ENCODE assay signal across 1 cellular context in the genomic region with DNA sequence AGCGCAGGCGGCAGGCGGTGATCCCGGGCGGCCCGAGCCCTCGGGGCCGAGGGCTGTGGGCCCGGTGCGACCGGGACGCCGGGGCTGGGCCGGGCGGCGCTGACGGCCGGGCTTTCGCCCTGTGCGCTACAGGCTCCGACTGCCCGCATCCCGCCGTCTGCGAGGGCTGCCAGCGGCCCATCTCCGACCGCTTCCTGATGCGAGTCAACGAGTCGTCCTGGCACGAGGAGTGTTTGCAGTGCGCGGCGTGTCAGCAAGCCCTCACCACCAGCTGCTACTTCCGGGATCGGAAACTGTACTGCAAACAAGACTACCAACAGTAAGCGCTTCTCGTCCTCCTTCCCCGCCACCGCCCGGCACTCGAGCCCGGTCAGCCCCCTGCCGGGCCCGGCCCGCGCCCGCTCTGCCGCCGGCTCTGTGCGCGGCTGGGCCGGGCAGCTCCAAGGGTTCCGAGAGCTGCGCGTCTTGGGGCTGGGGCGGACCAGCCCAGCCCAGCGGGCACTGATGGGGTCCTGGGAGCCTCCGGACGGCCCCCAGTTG.
TF ChIP-seq lines count a peak whose summit lies in the region.

No MANE protein-coding gene starts in this region.

TF ChIP-seq in HepG2, 621 proteins besides CTCF, POLR2A, EP300 and RAD21 (continued from another document):
- TF ChIP-seq, protein P1, sequence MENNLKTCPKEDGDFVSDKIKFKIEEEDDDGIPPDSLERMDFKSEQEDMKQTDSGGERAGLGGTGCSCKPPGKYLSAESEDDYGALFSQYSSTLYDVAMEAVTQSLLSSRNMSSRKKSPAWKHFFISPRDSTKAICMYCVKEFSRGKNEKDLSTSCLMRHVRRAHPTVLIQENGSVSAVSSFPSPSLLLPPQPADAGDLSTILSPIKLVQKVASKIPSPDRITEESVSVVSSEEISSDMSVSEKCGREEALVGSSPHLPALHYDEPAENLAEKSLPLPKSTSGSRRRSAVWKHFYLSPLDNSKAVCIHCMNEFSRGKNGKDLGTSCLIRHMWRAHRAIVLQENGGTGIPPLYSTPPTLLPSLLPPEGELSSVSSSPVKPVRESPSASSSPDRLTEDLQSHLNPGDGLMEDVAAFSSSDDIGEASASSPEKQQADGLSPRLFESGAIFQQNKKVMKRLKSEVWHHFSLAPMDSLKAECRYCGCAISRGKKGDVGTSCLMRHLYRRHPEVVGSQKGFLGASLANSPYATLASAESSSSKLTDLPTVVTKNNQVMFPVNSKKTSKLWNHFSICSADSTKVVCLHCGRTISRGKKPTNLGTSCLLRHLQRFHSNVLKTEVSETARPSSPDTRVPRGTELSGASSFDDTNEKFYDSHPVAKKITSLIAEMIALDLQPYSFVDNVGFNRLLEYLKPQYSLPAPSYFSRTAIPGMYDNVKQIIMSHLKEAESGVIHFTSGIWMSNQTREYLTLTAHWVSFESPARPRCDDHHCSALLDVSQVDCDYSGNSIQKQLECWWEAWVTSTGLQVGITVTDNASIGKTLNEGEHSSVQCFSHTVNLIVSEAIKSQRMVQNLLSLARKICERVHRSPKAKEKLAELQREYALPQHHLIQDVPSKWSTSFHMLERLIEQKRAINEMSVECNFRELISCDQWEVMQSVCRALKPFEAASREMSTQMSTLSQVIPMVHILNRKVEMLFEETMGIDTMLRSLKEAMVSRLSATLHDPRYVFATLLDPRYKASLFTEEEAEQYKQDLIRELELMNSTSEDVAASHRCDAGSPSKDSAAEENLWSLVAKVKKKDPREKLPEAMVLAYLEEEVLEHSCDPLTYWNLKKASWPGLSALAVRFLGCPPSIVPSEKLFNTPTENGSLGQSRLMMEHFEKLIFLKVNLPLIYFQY (CRISPR knock-in tag; IDR thresholded peaks at IDR 0.05; ENCODE audit: borderline replicate concordance), result no peak
- TF ChIP-seq ZSCAN12 (CRISPR knock-in tag; IDR thresholded peaks at IDR 0.05) (no peak), JDP2 (CRISPR knock-in tag; IDR thresholded peaks at IDR 0.05; ENCODE audit: borderline replicate concordance) (no peak), ZKSCAN1 (IDR thresholded peaks at IDR 0.05; ENCODE audit: low read length) (no peak), NAIF1 (CRISPR knock-in tag; IDR thresholded peaks at IDR 0.05; ENCODE audit: borderline replicate concordance) (no peak), RFX5 (IDR thresholded peaks at IDR 0.05; ENCODE audit: low read depth, low read length) (no peak), ZNF614 (CRISPR knock-in tag; IDR thresholded peaks at IDR 0.05; ENCODE audit: borderline replicate concordance) (no peak), SIN3B (IDR thresholded peaks at IDR 0.05; ENCODE audit: low read length) (no peak), ZBTB7B (CRISPR knock-in tag; IDR thresholded peaks at IDR 0.05) (no peak), MAZ (IDR thresholded peaks at IDR 0.05; ENCODE audit: borderline replicate concordance, low read depth, low read length) (no peak), MAZ (CRISPR knock-in tag; IDR thresholded peaks at IDR 0.05; ENCODE audit: low read depth) (no peak), DNMT3B (CRISPR knock-in tag; conservative IDR thresholded peaks at IDR 0.05) (no peak), CBFB (CRISPR knock-in tag; IDR thresholded peaks at IDR 0.05) (no peak), ZNF251 (CRISPR knock-in tag; IDR thresholded peaks at IDR 0.05) (no peak), PCBP1 (IDR thresholded peaks at IDR 0.05; ENCODE audit: borderline replicate concordance, low read depth, low read length) (no peak), ZNF777 (CRISPR knock-in tag; IDR thresholded peaks at IDR 0.05) (peak; percentile 67), KLF15 (CRISPR knock-in tag; IDR thresholded peaks at IDR 0.05; ENCODE audit: borderline replicate concordance) (no peak), HNF4G (IDR thresholded peaks at IDR 0.05; ENCODE audit: borderline replicate concordance, low read depth, low read length) (no peak), HNF4G (CRISPR knock-in tag; IDR thresholded peaks at IDR 0.05; ENCODE audit: borderline replicate concordance, low read depth) (no peak), JUND (CRISPR knock-in tag; IDR thresholded peaks at IDR 0.05) (no peak)
- TF ChIP-seq, protein P2, sequence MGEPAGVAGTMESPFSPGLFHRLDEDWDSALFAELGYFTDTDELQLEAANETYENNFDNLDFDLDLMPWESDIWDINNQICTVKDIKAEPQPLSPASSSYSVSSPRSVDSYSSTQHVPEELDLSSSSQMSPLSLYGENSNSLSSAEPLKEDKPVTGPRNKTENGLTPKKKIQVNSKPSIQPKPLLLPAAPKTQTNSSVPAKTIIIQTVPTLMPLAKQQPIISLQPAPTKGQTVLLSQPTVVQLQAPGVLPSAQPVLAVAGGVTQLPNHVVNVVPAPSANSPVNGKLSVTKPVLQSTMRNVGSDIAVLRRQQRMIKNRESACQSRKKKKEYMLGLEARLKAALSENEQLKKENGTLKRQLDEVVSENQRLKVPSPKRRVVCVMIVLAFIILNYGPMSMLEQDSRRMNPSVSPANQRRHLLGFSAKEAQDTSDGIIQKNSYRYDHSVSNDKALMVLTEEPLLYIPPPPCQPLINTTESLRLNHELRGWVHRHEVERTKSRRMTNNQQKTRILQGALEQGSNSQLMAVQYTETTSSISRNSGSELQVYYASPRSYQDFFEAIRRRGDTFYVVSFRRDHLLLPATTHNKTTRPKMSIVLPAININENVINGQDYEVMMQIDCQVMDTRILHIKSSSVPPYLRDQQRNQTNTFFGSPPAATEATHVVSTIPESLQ (CRISPR knock-in tag; conservative IDR thresholded peaks at IDR 0.05), result no peak
- TF ChIP-seq, protein P3, sequence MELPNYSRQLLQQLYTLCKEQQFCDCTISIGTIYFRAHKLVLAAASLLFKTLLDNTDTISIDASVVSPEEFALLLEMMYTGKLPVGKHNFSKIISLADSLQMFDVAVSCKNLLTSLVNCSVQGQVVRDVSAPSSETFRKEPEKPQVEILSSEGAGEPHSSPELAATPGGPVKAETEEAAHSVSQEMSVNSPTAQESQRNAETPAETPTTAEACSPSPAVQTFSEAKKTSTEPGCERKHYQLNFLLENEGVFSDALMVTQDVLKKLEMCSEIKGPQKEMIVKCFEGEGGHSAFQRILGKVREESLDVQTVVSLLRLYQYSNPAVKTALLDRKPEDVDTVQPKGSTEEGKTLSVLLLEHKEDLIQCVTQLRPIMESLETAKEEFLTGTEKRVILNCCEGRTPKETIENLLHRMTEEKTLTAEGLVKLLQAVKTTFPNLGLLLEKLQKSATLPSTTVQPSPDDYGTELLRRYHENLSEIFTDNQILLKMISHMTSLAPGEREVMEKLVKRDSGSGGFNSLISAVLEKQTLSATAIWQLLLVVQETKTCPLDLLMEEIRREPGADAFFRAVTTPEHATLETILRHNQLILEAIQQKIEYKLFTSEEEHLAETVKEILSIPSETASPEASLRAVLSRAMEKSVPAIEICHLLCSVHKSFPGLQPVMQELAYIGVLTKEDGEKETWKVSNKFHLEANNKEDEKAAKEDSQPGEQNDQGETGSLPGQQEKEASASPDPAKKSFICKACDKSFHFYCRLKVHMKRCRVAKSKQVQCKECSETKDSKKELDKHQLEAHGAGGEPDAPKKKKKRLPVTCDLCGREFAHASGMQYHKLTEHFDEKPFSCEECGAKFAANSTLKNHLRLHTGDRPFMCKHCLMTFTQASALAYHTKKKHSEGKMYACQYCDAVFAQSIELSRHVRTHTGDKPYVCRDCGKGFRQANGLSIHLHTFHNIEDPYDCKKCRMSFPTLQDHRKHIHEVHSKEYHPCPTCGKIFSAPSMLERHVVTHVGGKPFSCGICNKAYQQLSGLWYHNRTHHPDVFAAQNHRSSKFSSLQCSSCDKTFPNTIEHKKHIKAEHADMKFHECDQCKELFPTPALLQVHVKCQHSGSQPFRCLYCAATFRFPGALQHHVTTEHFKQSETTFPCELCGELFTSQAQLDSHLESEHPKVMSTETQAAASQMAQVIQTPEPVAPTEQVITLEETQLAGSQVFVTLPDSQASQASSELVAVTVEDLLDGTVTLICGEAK (IDR thresholded peaks at IDR 0.05), result no peak
- TF ChIP-seq, protein P3 (CRISPR knock-in tag; IDR thresholded peaks at IDR 0.05), result no peak
- TF ChIP-seq, protein P4, sequence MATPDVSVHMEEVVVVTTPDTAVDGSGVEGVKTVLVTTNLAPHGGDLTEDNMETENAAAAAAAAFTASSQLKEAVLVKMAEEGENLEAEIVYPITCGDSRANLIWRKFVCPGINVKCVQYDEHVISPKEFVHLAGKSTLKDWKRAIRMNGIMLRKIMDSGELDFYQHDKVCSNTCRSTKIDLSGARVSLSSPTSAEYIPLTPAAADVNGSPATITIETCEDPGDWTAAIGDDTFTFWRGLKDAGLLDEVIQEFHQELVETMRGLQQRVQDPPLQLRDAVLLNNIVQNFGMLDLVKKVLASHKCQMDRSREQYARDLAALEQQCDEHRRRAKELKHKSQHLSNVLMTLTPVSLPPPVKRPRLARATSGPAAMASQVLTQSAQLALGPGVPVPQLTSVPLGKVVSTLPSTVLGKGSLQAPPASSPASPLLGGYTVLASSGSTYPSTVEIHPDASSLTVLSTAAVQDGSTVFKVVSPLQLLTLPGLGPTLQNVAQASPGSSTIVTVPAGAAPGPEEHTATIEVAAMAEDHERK (CRISPR knock-in tag; IDR thresholded peaks at IDR 0.05; ENCODE audit: low read depth), result no peak
- TF ChIP-seq, protein P5, sequence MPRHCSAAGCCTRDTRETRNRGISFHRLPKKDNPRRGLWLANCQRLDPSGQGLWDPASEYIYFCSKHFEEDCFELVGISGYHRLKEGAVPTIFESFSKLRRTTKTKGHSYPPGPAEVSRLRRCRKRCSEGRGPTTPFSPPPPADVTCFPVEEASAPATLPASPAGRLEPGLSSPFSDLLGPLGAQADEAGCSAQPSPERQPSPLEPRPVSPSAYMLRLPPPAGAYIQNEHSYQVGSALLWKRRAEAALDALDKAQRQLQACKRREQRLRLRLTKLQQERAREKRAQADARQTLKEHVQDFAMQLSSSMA (CRISPR knock-in tag; IDR thresholded peaks at IDR 0.05), result no peak
